Comparison of ENCODE assay signal across 15 cellular contexts in the genomic region with DNA sequence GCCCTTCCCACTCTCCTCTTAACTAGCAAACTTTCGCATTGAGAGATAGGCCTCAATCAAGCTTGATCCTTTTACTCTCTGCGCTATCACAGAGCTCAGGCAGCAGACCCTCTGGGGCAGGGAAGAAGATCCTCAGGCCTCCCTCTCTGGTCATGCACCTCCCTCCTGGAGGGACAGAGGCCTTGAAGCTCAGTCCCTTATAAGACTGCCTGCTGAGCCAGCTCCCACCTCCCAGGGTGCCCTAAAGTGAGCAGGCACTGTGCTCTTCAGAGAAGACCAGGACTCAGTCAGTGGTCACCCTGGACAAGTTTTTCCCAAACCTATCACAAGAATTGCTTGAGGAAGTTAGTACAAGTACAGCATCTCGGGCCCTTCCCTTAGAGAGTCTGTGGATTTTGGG. TPM values are rescaled to one million over a fixed set of nuclear protein-coding genes. Genes with fewer than 3 reads are reported as not detected.
DNase-seq lines count a peak whose midpoint lies in the region; ATAC-seq and TF ChIP-seq lines count a peak whose summit lies in the region.
"Had no signal": no experiment of that assay in that cellular context is flagged by ENCODE, and none has a peak within 500 bp of the region (broad histone marks: within the 10 kb centered on the region; RNA-seq: fewer than 3 reads in every experiment).

No MANE protein-coding gene starts in this region.

- H3K9me3 Mint-ChIP-seq in T-helper 1 cell treated with Interleukin-12 subunit alpha and Interleukin-12 subunit beta and Interleukin-4 antibody, amounts not matched to agents 30 μg/mL and 1 μg/mL, for 36 hours: no peaks in the 10 kb centered on the region
- no peaks in the 10 kb centered on the region for H3K9me3 Mint-ChIP-seq in Caco-2 (ENCODE audit: unreplicated experiment)
- no peaks in the 10 kb centered on the region for H3K9me3 Mint-ChIP-seq in nephron

- H3K27me3 ChIP-seq in Caco-2 (replicated peaks; ENCODE audit: control insufficient read depth, insufficient read depth, low read length) (no peaks in the 10 kb centered on the region), breast epithelium (no peaks in the 10 kb centered on the region), body of pancreas (no peaks in the 10 kb centered on the region)

- H3K4me3 ChIP-seq in Caco-2 (ENCODE audit: low read depth, low read length): no peak overlapping the region
- H3K4me3 ChIP-seq in breast epithelium: no peak overlapping the region
- no peak overlapping the region for H3K4me3 ChIP-seq in body of pancreas

- CTCF ChIA-PET in Caco-2 (lab: Charles Lee): no interaction called here

- ATAC-seq in body of pancreas: no peak
- ATAC-seq in GM19395 (IDR thresholded peaks at IDR 0.05; ENCODE audit: unreplicated experiment): no peak
- ATAC-seq in GM21423 (IDR thresholded peaks at IDR 0.05; ENCODE audit: unreplicated experiment): no peak

- DNase-seq in T-helper 1 cell (no peak), Caco-2 (no peak), breast epithelium (ENCODE audit: low spot score in 2 of 2) (no peak), body of pancreas (no peak)
- DNase-seq: DMS 273 treated with DMSO at 0.1 percent for 48 hours, glutamatergic neuron, NCI-H1092, NCI-H510A, SIG-M5 had no signal

- intact Hi-C loops in Caco-2 (cut with micrococcal nuclease; ENCODE audit: unreplicated experiment) (no loop called here), breast epithelium (cut with DNase I; ENCODE audit: low total_unique reads) (no loop called here), body of pancreas (cut with DNase I) (no loop called here)

- peaks cover 67% of the 10 kb centered on the region for H3K4me1 Mint-ChIP-seq in T-helper 1 cell treated with Interleukin-12 subunit alpha and Interleukin-12 subunit beta and Interleukin-4 antibody, amounts not matched to agents 30 μg/mL and 1 μg/mL, for 36 hours (ENCODE audit: low read depth)
- H3K4me1 Mint-ChIP-seq in Caco-2 (ENCODE audit: low read depth, unreplicated experiment) (peaks cover 30% of the 10 kb centered on the region), nephron (peaks cover 65% of the 10 kb centered on the region)

- H3K36me3 ChIP-seq in Caco-2 (ENCODE audit: control insufficient read depth, insufficient read depth, low read length): peaks cover 2% of the 10 kb centered on the region; the same call in 1 of the 2 replicates
- H3K36me3 ChIP-seq in breast epithelium: no peaks in the 10 kb centered on the region
- peaks cover 0 to 4% of the 10 kb centered on the region in 2 donors for H3K36me3 ChIP-seq in body of pancreas (replicated peaks in 1 of 2; ENCODE audit: insufficient read depth in 1 of 2, low read depth in 2 of 2)

- peak overlapping the region; percentile 27 for H3K4me3 Mint-ChIP-seq in T-helper 1 cell treated with Interleukin-12 subunit alpha and Interleukin-12 subunit beta and Interleukin-4 antibody, amounts not matched to agents 30 μg/mL and 1 μg/mL, for 36 hours
- H3K4me3 Mint-ChIP-seq in Caco-2 (ENCODE audit: unreplicated experiment): no peak overlapping the region
- H3K4me3 Mint-ChIP-seq in nephron: no peak overlapping the region

- peak overlapping the region; percentile 7 to 29 for H3K27ac ChIP-seq in breast epithelium
- H3K27ac ChIP-seq in body of pancreas: no peak overlapping the region
- H3K27ac ChIP-seq: 22Rv1, VCaP had no signal

- no TSS peak for BruUV-seq in Caco-2 (replicated peaks; lab: Mats Ljungman, UMichigan)

- H3K9me3 ChIP-seq in Caco-2 (no peaks in the 10 kb centered on the region), breast epithelium (no peaks in the 10 kb centered on the region), body of pancreas (no peaks in the 10 kb centered on the region)

- H3K27me3 Mint-ChIP-seq in T-helper 1 cell treated with Interleukin-12 subunit alpha and Interleukin-12 subunit beta and Interleukin-4 antibody, amounts not matched to agents 30 μg/mL and 1 μg/mL, for 36 hours (ENCODE audit: low read depth): no peaks in the 10 kb centered on the region
- H3K27me3 Mint-ChIP-seq in Caco-2 (ENCODE audit: insufficient read depth, unreplicated experiment) (no peaks in the 10 kb centered on the region), nephron (ENCODE audit: low read depth) (peaks cover 3% of the 10 kb centered on the region)

- POLR2A ChIA-PET in Caco-2 (lab: Charles Lee): no interaction called here

- H3K4me1 ChIP-seq in Caco-2: peaks cover 32% of the 10 kb centered on the region
- H3K4me1 ChIP-seq in breast epithelium: peaks cover 17 to 25% of the 10 kb centered on the region in 2 donors
- peaks cover 44% of the 10 kb centered on the region for H3K4me1 ChIP-seq in body of pancreas

- H3K27ac Mint-ChIP-seq in T-helper 1 cell treated with Interleukin-12 subunit alpha and Interleukin-12 subunit beta and Interleukin-4 antibody, amounts not matched to agents 30 μg/mL and 1 μg/mL, for 36 hours: peak overlapping the region; percentile 37
- peak overlapping the region; percentile 9 for H3K27ac Mint-ChIP-seq in Caco-2 (ENCODE audit: unreplicated experiment)
- peak overlapping the region; percentile 3 to 65 (median 4) for H3K27ac Mint-ChIP-seq in nephron

- 89 to 96% methylated on average over 2 to 3 of the region's 3 CpGs for WGBS in body of pancreas, 2 donors

- TF ChIP-seq POLR2A in breast epithelium (IDR thresholded peaks at IDR 0.05) (no peak), body of pancreas (IDR thresholded peaks at IDR 0.05) (no peak)

- peaks cover 20% of the 10 kb centered on the region for H3K36me3 Mint-ChIP-seq in T-helper 1 cell treated with Interleukin-12 subunit alpha and Interleukin-12 subunit beta and Interleukin-4 antibody, amounts not matched to agents 30 μg/mL and 1 μg/mL, for 36 hours (ENCODE audit: low read depth)
- H3K36me3 Mint-ChIP-seq in Caco-2 (ENCODE audit: insufficient read depth, unreplicated experiment): peaks cover 39% of the 10 kb centered on the region
- H3K36me3 Mint-ChIP-seq in nephron (ENCODE audit: low read depth): peaks cover 7% of the 10 kb centered on the region

- TF ChIP-seq CTCF in Caco-2 (IDR thresholded peaks at IDR 0.05; ENCODE audit: insufficient read depth in 1 of 2, low read depth in 1 of 2, low read length in 1 of 2, severe bottlenecking in 1 of 2, unreplicated experiment in 1 of 2) (no peak), breast epithelium (IDR thresholded peaks at IDR 0.05) (no peak), nephron (IDR thresholded peaks at IDR 0.05; ENCODE audit: unreplicated experiment in 3 of 3) (no peak), body of pancreas (IDR thresholded peaks at IDR 0.05) (no peak)

RNA-seq across cellular contexts. Expression of a gene that starts 29.9 kb away (rescaled TPM):
- total RNA-seq in Caco-2 (2022): 104 and 121 TPM in 2 replicates
- total RNA-seq in breast epithelium: 10 to 100 TPM; 60.8 to 81.8 (median 66.2) TPM
- total RNA-seq in body of pancreas: 10 to 100 TPM; 31.3 to 42.3 TPM

Comparison
In these comparisons a context has a peak if more than half of its experiments do, and no peak if none do; other contexts are left out.
1. H3K27ac ChIP-seq: peak in breast epithelium (2 of 2); none in body of pancreas (0 of 4).
2. Peak in every context shown above with its lines, with median percentiles within 50 percentile points of each other: H3K27ac Mint-ChIP-seq.